ENCODE assay signal across 1 cellular context in the genomic region with DNA sequence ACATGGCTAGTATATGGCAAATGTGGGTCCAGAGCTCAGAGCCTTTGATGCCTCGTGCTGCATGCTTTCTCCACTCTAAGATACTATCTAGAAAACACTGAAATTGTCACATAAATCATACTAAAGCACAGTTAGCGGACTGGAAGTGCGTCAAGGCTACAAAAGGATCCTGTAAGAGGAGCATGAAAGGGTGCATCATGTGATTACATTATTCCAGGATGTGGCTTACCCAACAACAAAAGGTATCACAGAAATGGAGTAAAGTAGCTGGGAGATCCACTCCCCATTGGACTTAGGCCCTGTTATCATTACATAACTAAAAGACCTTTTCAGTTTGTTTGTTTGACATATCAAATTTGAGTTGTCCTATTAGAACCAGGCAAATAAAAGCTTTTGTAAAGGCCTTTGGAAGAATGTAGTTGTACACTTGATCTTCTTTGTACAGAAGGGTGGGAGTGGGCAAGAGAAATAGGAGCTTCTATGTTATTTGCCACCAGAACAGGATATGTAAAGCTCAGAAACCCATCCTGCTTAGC.
A peak's percentile ranks its signal among the peaks of the same experiment; 100 is the strongest.
TF ChIP-seq lines count a peak whose summit lies in the region.

No MANE protein-coding gene starts in this region.

TF ChIP-seq in HepG2, 621 proteins besides CTCF, POLR2A, EP300 and RAD21 (continued from another document and continues in another):
- TF ChIP-seq, protein P1, sequence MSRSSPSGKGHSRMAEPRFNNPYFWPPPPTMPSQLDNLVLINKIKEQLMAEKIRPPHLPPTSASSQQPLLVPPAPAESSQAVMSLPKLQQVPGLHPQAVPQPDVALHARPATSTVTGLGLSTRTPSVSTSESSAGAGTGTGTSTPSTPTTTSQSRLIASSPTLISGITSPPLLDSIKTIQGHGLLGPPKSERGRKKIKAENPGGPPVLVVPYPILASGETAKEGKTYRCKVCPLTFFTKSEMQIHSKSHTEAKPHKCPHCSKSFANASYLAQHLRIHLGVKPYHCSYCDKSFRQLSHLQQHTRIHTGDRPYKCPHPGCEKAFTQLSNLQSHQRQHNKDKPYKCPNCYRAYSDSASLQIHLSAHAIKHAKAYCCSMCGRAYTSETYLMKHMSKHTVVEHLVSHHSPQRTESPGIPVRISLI (CRISPR knock-in tag; IDR thresholded peaks at IDR 0.05; ENCODE audit: borderline replicate concordance) = no peak
- TF ChIP-seq HIVEP1 (CRISPR knock-in tag; IDR thresholded peaks at IDR 0.05) (no peak), BRD4 (CRISPR knock-in tag; IDR thresholded peaks at IDR 0.05) (no peak), ELF1 (CRISPR knock-in tag; IDR thresholded peaks at IDR 0.05) (no peak), POLR2G (IDR thresholded peaks at IDR 0.05; ENCODE audit: low read depth, low read length) (no peak), CHCHD3 (CRISPR knock-in tag; IDR thresholded peaks at IDR 0.05) (no peak), HES4 (CRISPR knock-in tag; IDR thresholded peaks at IDR 0.05; ENCODE audit: borderline replicate concordance) (no peak), ARNT2 (CRISPR knock-in tag; IDR thresholded peaks at IDR 0.05; ENCODE audit: low read depth) (no peak), ZNF121 (CRISPR knock-in tag; IDR thresholded peaks at IDR 0.05) (no peak), RFXAP (CRISPR knock-in tag; IDR thresholded peaks at IDR 0.05; ENCODE audit: borderline replicate concordance) (no peak), NR2F1 (CRISPR knock-in tag; IDR thresholded peaks at IDR 0.05) (no peak), NPAS2 (CRISPR knock-in tag; IDR thresholded peaks at IDR 0.05; ENCODE audit: borderline replicate concordance) (no peak), BHLHE40 (IDR thresholded peaks at IDR 0.05; ENCODE audit: low read length) (0 out of 2 replicates have a peak, but pooled peaks have one; percentile 10), PATZ1 (CRISPR knock-in tag; IDR thresholded peaks at IDR 0.05) (no peak), ZNF616 (CRISPR knock-in tag; IDR thresholded peaks at IDR 0.05; ENCODE audit: low read depth) (no peak), ZFP36L1 (CRISPR knock-in tag; IDR thresholded peaks at IDR 0.05) (no peak), ZNF251 (CRISPR knock-in tag; IDR thresholded peaks at IDR 0.05) (no peak), CREB1 (IDR thresholded peaks at IDR 0.05) (no peak), CREB1 (CRISPR knock-in tag; IDR thresholded peaks at IDR 0.05) (0 out of 2 replicates have a peak, but pooled peaks have one; percentile 13), SETDB1 (CRISPR knock-in tag; IDR thresholded peaks at IDR 0.05; ENCODE audit: borderline replicate concordance) (no peak)
- TF ChIP-seq, protein P2, sequence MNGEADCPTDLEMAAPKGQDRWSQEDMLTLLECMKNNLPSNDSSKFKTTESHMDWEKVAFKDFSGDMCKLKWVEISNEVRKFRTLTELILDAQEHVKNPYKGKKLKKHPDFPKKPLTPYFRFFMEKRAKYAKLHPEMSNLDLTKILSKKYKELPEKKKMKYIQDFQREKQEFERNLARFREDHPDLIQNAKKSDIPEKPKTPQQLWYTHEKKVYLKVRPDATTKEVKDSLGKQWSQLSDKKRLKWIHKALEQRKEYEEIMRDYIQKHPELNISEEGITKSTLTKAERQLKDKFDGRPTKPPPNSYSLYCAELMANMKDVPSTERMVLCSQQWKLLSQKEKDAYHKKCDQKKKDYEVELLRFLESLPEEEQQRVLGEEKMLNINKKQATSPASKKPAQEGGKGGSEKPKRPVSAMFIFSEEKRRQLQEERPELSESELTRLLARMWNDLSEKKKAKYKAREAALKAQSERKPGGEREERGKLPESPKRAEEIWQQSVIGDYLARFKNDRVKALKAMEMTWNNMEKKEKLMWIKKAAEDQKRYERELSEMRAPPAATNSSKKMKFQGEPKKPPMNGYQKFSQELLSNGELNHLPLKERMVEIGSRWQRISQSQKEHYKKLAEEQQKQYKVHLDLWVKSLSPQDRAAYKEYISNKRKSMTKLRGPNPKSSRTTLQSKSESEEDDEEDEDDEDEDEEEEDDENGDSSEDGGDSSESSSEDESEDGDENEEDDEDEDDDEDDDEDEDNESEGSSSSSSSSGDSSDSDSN (CRISPR knock-in tag; IDR thresholded peaks at IDR 0.05) = no peak
- TF ChIP-seq, protein P3, sequence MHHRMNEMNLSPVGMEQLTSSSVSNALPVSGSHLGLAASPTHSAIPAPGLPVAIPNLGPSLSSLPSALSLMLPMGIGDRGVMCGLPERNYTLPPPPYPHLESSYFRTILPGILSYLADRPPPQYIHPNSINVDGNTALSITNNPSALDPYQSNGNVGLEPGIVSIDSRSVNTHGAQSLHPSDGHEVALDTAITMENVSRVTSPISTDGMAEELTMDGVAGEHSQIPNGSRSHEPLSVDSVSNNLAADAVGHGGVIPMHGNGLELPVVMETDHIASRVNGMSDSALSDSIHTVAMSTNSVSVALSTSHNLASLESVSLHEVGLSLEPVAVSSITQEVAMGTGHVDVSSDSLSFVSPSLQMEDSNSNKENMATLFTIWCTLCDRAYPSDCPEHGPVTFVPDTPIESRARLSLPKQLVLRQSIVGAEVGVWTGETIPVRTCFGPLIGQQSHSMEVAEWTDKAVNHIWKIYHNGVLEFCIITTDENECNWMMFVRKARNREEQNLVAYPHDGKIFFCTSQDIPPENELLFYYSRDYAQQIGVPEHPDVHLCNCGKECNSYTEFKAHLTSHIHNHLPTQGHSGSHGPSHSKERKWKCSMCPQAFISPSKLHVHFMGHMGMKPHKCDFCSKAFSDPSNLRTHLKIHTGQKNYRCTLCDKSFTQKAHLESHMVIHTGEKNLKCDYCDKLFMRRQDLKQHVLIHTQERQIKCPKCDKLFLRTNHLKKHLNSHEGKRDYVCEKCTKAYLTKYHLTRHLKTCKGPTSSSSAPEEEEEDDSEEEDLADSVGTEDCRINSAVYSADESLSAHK (CRISPR knock-in tag; IDR thresholded peaks at IDR 0.05; ENCODE audit: borderline replicate concordance) = no peak
- TF ChIP-seq, protein P4, sequence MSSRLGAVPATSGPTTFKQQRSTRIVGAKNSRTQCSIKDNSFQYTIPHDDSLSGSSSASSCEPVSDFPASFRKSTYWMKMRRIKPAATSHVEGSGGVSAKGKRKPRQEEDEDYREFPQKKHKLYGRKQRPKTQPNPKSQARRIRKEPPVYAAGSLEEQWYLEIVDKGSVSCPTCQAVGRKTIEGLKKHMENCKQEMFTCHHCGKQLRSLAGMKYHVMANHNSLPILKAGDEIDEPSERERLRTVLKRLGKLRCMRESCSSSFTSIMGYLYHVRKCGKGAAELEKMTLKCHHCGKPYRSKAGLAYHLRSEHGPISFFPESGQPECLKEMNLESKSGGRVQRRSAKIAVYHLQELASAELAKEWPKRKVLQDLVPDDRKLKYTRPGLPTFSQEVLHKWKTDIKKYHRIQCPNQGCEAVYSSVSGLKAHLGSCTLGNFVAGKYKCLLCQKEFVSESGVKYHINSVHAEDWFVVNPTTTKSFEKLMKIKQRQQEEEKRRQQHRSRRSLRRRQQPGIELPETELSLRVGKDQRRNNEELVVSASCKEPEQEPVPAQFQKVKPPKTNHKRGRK (CRISPR knock-in tag; IDR thresholded peaks at IDR 0.05) = no peak
- TF ChIP-seq, protein P5, sequence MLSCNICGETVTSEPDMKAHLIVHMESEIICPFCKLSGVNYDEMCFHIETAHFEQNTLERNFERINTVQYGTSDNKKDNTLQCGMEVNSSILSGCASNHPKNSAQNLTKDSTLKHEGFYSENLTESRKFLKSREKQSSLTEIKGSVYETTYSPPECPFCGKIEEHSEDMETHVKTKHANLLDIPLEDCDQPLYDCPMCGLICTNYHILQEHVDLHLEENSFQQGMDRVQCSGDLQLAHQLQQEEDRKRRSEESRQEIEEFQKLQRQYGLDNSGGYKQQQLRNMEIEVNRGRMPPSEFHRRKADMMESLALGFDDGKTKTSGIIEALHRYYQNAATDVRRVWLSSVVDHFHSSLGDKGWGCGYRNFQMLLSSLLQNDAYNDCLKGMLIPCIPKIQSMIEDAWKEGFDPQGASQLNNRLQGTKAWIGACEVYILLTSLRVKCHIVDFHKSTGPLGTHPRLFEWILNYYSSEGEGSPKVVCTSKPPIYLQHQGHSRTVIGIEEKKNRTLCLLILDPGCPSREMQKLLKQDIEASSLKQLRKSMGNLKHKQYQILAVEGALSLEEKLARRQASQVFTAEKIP (CRISPR knock-in tag; IDR thresholded peaks at IDR 0.05; ENCODE audit: borderline replicate concordance) = no peak
- TF ChIP-seq, protein P6, sequence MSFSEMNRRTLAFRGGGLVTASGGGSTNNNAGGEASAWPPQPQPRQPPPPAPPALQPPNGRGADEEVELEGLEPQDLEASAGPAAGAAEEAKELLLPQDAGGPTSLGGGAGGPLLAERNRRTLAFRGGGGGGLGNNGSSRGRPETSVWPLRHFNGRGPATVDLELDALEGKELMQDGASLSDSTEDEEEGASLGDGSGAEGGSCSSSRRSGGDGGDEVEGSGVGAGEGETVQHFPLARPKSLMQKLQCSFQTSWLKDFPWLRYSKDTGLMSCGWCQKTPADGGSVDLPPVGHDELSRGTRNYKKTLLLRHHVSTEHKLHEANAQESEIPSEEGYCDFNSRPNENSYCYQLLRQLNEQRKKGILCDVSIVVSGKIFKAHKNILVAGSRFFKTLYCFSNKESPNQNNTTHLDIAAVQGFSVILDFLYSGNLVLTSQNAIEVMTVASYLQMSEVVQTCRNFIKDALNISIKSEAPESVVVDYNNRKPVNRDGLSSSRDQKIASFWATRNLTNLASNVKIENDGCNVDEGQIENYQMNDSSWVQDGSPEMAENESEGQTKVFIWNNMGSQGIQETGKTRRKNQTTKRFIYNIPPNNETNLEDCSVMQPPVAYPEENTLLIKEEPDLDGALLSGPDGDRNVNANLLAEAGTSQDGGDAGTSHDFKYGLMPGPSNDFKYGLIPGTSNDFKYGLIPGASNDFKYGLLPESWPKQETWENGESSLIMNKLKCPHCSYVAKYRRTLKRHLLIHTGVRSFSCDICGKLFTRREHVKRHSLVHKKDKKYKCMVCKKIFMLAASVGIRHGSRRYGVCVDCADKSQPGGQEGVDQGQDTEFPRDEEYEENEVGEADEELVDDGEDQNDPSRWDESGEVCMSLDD (CRISPR knock-in tag; IDR thresholded peaks at IDR 0.05; ENCODE audit: borderline replicate concordance) = no peak
- TF ChIP-seq, protein P7, sequence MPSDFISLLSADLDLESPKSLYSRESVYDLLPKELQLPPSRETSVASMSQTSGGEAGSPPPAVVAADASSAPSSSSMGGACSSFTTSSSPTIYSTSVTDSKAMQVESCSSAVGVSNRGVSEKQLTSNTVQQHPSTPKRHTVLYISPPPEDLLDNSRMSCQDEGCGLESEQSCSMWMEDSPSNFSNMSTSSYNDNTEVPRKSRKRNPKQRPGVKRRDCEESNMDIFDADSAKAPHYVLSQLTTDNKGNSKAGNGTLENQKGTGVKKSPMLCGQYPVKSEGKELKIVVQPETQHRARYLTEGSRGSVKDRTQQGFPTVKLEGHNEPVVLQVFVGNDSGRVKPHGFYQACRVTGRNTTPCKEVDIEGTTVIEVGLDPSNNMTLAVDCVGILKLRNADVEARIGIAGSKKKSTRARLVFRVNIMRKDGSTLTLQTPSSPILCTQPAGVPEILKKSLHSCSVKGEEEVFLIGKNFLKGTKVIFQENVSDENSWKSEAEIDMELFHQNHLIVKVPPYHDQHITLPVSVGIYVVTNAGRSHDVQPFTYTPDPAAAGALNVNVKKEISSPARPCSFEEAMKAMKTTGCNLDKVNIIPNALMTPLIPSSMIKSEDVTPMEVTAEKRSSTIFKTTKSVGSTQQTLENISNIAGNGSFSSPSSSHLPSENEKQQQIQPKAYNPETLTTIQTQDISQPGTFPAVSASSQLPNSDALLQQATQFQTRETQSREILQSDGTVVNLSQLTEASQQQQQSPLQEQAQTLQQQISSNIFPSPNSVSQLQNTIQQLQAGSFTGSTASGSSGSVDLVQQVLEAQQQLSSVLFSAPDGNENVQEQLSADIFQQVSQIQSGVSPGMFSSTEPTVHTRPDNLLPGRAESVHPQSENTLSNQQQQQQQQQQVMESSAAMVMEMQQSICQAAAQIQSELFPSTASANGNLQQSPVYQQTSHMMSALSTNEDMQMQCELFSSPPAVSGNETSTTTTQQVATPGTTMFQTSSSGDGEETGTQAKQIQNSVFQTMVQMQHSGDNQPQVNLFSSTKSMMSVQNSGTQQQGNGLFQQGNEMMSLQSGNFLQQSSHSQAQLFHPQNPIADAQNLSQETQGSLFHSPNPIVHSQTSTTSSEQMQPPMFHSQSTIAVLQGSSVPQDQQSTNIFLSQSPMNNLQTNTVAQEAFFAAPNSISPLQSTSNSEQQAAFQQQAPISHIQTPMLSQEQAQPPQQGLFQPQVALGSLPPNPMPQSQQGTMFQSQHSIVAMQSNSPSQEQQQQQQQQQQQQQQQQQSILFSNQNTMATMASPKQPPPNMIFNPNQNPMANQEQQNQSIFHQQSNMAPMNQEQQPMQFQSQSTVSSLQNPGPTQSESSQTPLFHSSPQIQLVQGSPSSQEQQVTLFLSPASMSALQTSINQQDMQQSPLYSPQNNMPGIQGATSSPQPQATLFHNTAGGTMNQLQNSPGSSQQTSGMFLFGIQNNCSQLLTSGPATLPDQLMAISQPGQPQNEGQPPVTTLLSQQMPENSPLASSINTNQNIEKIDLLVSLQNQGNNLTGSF (CRISPR knock-in tag; IDR thresholded peaks at IDR 0.05) = no peak
- TF ChIP-seq, protein P8, sequence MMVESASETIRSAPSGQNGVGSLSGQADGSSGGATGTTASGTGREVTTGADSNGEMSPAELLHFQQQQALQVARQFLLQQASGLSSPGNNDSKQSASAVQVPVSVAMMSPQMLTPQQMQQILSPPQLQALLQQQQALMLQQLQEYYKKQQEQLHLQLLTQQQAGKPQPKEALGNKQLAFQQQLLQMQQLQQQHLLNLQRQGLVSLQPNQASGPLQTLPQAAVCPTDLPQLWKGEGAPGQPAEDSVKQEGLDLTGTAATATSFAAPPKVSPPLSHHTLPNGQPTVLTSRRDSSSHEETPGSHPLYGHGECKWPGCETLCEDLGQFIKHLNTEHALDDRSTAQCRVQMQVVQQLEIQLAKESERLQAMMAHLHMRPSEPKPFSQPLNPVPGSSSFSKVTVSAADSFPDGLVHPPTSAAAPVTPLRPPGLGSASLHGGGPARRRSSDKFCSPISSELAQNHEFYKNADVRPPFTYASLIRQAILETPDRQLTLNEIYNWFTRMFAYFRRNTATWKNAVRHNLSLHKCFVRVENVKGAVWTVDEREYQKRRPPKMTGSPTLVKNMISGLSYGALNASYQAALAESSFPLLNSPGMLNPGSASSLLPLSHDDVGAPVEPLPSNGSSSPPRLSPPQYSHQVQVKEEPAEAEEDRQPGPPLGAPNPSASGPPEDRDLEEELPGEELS (CRISPR knock-in tag; IDR thresholded peaks at IDR 0.05) = peak; percentile 81
